30 cellular contexts compared by ENCODE assay signal in the genomic region with DNA sequence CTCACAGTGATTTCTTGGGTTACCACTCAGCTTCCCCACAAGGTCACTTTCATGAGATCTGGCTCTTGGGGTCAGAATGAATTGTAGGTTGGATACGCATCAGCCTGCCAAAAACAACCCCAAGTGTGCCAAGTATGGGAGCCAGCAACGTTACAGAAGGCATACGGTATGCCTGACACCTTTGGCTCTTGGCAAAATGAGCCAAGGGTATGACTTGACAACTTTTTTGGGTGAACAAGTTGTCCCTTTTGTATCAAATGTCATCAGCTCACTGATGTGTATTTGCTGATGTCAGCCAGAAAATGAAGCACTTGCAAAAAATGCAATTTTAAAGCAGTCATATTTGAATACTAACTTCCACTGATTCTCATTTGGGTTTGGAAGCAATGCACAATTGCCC.
DNase-seq lines count a peak whose midpoint lies in the region; ATAC-seq, FAIRE-seq and TF ChIP-seq lines count a peak whose summit lies in the region.
"Had no signal": no experiment of that assay in that cellular context is flagged by ENCODE, and none has a peak within 500 bp of the region (broad histone marks: within the 10 kb centered on the region; RNA-seq: fewer than 3 reads in every experiment).

No MANE protein-coding gene starts in this region.

- H3K9ac ChIP-seq in K562 (ENCODE audit: insufficient read depth in 1 of 2, low read depth in 2 of 2, low read length in 2 of 2): no peak overlapping the region
- H3K9ac ChIP-seq: SK-N-SH had no signal

- 0% methylated on average over 3 of the region's 3 CpGs for WGBS in K562 (ENCODE audit: insufficient coverage, low coverage, missing lambda C conversion rate)
- WGBS in sigmoid colon, 2 donors: 75 to 84% methylated on average over 3 of the region's 3 CpGs
- WGBS in tibial nerve, 2 donors: 24 to 26% methylated on average over 3 of the region's 3 CpGs

- H3K4me3 ChIP-seq in K562 (no peak overlapping the region), sigmoid colon (no peak overlapping the region), tibial nerve (no peak overlapping the region)
- H3K4me3 ChIP-seq: vagina had no signal

- H3K9me1 ChIP-seq in K562 (ENCODE audit: control insufficient read depth, insufficient read depth, low read length): no peaks in the 10 kb centered on the region

- no peak for TF ChIP-seq EP300 in K562 (IDR thresholded peaks at IDR 0.05; ENCODE audit: low read length)
- TF ChIP-seq EP300 in sigmoid colon (IDR thresholded peaks at IDR 0.05): no peak
- no peak for TF ChIP-seq EP300 in tibial nerve (IDR thresholded peaks at IDR 0.05)

- TF ChIP-seq POLR2A in K562 (conservative IDR thresholded peaks at IDR 0.05) (no peak), sigmoid colon (IDR thresholded peaks at IDR 0.05) (no peak), tibial nerve (IDR thresholded peaks at IDR 0.05) (no peak)

- no peak for ATAC-seq in K562
- no peak for ATAC-seq in HG03045 (IDR thresholded peaks at IDR 0.05; ENCODE audit: unreplicated experiment)
- ATAC-seq in GM19351 (IDR thresholded peaks at IDR 0.05; ENCODE audit: unreplicated experiment): no peak
- ATAC-seq: esophagus mucosa; PC-3; sciatic nerve; stimulated activated naive B cell treated with anti-CD40 and anti-IgM and Interleukin-4, amounts not matched to agents 10 μg/mL and 1 μg/mL and 100 μg/mL, for 72 hours had no signal

- intact Hi-C loops in K562 (cut with micrococcal nuclease) (no loop called here), sigmoid colon (cut with DNase I) (no loop called here)

- no peaks in the 10 kb centered on the region for H4K20me1 ChIP-seq in K562 (replicated peaks; ENCODE audit: control insufficient read depth, insufficient read depth, low read length)

- no TSS peak for BruUV-seq in K562 (replicated peaks; lab: Mats Ljungman, UMichigan)

- no peak for TF ChIP-seq RAD21 in K562 (CRISPR knock-in tag; conservative IDR thresholded peaks at IDR 0.05 in 1 of 2, IDR thresholded peaks at IDR 0.05 in 1 of 2)

- CTCF ChIA-PET in K562 (lab: Yijun Ruan, JAX; ENCODE audit: low intra/inter-chr PET ratio): no interaction called here

- H3K9me3 ChIP-seq in K562 (replicated peaks; ENCODE audit: control insufficient read depth, insufficient read depth, low read depth, low read length): no peaks in the 10 kb centered on the region
- no peaks in the 10 kb centered on the region for H3K9me3 ChIP-seq in sigmoid colon
- H3K9me3 ChIP-seq in tibial nerve: no peaks in the 10 kb centered on the region
- H3K9me3 ChIP-seq: SK-N-SH, vagina had no signal

- POLR2A ChIA-PET in K562 (lab: Yijun Ruan, JAX): no interaction called here

- H3K4me1 ChIP-seq in K562 (replicated peaks in 1 of 2; ENCODE audit: control insufficient read depth in 2 of 2, insufficient read depth in 2 of 2, low read length in 2 of 2): no peaks in the 10 kb centered on the region
- H3K4me1 ChIP-seq in sigmoid colon: peaks cover 0 to 35% (median 26%) of the 10 kb centered on the region in 4 donors
- peaks cover 0 to 6% (median 0%) of the 10 kb centered on the region in 4 donors for H3K4me1 ChIP-seq in tibial nerve
- H3K4me1 ChIP-seq: vagina had no signal

- no peak for TF ChIP-seq CTCF in AG09319 (IDR thresholded peaks at IDR 0.05; ENCODE audit: low read depth, low read length)
- TF ChIP-seq CTCF in K562 (IDR thresholded peaks at IDR 0.05 in 2 of 3, conservative IDR thresholded peaks at IDR 0.05 in 1 of 3; ENCODE audit: insufficient read depth in 2 of 3, low read depth in 1 of 3, low read length in 3 of 3): no peak
- no peak for TF ChIP-seq CTCF in sigmoid colon (IDR thresholded peaks at IDR 0.05)
- TF ChIP-seq CTCF in tibial nerve (IDR thresholded peaks at IDR 0.05): no peak

- in situ Hi-C loops in K562 (cut with MboI): no loop called here

- H3K4me2 ChIP-seq in K562 (ENCODE audit: insufficient read depth, low read length): no peak overlapping the region
- H3K4me2 ChIP-seq: SK-N-SH had no signal

- no peak for FAIRE-seq in K562 (lab: Jason Lieb, UNC)
- FAIRE-seq: H54, HTR-8/SVneo, islet of Langerhans had no signal

- peak; percentile 2 for DNase-seq in AG09319 (ENCODE audit: extremely low read depth, low read depth)
- no peak for DNase-seq in K562 (ENCODE audit: extremely low read depth in 1 of 4, low spot score in 3 of 4)
- DNase-seq in fibroblast of the conjunctiva (ENCODE audit: low read depth): peak; percentile 43
- no peak for DNase-seq in sigmoid colon
- DNase-seq in tibial nerve (ENCODE audit: low spot score in 2 of 2): no peak
- DNase-seq in kidney glomerular epithelial cell (lab: John Stamatoyannopoulos, UW): no peak
- DNase-seq: activated B cell treated with CpG ODN at 0.5 μM for 24 hours; activated CD4-positive, alpha-beta T cell treated with anti-CD3 and anti-CD28 coated beads, Interleukin-2, amount 10 ng/mL, durations not matched to agents 7 days and 5 days; activated effector memory CD4-positive, alpha-beta T cell treated with anti-CD3 and anti-CD28 coated beads, Interleukin-2, amount 50 U/mL, for 16 hours; activated naive CD8-positive, alpha-beta T cell treated with anti-CD3 and anti-CD28 coated beads, Interleukin-2, amount 10 ng/mL, durations not matched to agents 7 days and 5 days; CD4-positive, alpha-beta T cell; KG1; MM.1S; naive B cell; NCI-H1417 treated with DMSO at 0.1 percent for 48 hours; NCI-H2029 treated with DMSO at 0.1 percent for 48 hours; NCI-H526; NK-92 treated with Interleukin-12 subunit alpha and Interleukin-12 subunit beta, amount 100 ng/mL, for 24 hours; PC-3; posterior cingulate gyrus; SK-N-SH; stimulated activated naive B cell treated with anti-CD40 and anti-IgM and Interleukin-4, amounts not matched to agents 10 μg/mL and 1 μg/mL and 100 μg/mL, for 72 hours had no signal

- H2AFZ ChIP-seq in K562 (ENCODE audit: low read depth, low read length): no peak overlapping the region

- no peaks in the 10 kb centered on the region for H3K79me2 ChIP-seq in K562 (ENCODE audit: control insufficient read depth, insufficient read depth, low read length)

- H3K27ac ChIP-seq in K562 (ENCODE audit: extremely low read depth, low read depth, low read length) (no peak overlapping the region), sigmoid colon (peak overlapping the region in 3 of 4 donors; percentile 24 to 63 (median 42)), tibial nerve (no peak overlapping the region)
- H3K27ac ChIP-seq: vagina had no signal

- H3K36me3 ChIP-seq in K562 (ENCODE audit: control insufficient read depth, insufficient read depth, low read length) (no peaks in the 10 kb centered on the region), sigmoid colon (no peaks in the 10 kb centered on the region), tibial nerve (no peaks in the 10 kb centered on the region)
- H3K36me3 ChIP-seq: vagina had no signal

- H3K27me3 ChIP-seq in K562 (ENCODE audit: control insufficient read depth in 2 of 2, insufficient read depth in 2 of 2, low read length in 2 of 2): peaks cover 0 to under 1% of the 10 kb centered on the region in 2 experiments; a peak in 1 of 5 replicates
- H3K27me3 ChIP-seq in sigmoid colon: no peaks in the 10 kb centered on the region
- H3K27me3 ChIP-seq in tibial nerve: no peaks in the 10 kb centered on the region
- H3K27me3 ChIP-seq: vagina had no signal

TF ChIP-seq in K562, 482 proteins besides CTCF, POLR2A, EP300 and RAD21:
- TF ChIP-seq ZNF316 (IDR thresholded peaks at IDR 0.05): peak; percentile 60
- peak; percentile 20; the same call in 1 of the 2 replicates for TF ChIP-seq MAFF (IDR thresholded peaks at IDR 0.05; ENCODE audit: low read length)
- TF ChIP-seq OTX1 (CRISPR knock-in tag; IDR thresholded peaks at IDR 0.05): no peak
- TF ChIP-seq C11orf30 (IDR thresholded peaks at IDR 0.05; ENCODE audit: low read depth): peak; percentile 13; the same call in 1 of the 2 replicates
- TF ChIP-seq PTTG1 (tag; IDR thresholded peaks at IDR 0.05; ENCODE audit: low read depth): no peak
- TF ChIP-seq, protein P1, sequence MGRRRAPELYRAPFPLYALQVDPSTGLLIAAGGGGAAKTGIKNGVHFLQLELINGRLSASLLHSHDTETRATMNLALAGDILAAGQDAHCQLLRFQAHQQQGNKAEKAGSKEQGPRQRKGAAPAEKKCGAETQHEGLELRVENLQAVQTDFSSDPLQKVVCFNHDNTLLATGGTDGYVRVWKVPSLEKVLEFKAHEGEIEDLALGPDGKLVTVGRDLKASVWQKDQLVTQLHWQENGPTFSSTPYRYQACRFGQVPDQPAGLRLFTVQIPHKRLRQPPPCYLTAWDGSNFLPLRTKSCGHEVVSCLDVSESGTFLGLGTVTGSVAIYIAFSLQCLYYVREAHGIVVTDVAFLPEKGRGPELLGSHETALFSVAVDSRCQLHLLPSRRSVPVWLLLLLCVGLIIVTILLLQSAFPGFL (CRISPR knock-in tag; IDR thresholded peaks at IDR 0.05): no peak
- TF ChIP-seq SOX6 (IDR thresholded peaks at IDR 0.05): no peak
- TF ChIP-seq MAFK (IDR thresholded peaks at IDR 0.05; ENCODE audit: low read length): peak; percentile 7; the same call in 1 of the 2 replicates
- TF ChIP-seq COPS2 (conservative IDR thresholded peaks at IDR 0.05): no peak
- TF ChIP-seq NUFIP1 (IDR thresholded peaks at IDR 0.05; ENCODE audit: partially characterized antibody): no peak
- TF ChIP-seq MAFG (tag; conservative IDR thresholded peaks at IDR 0.05): 0 out of 2 replicates have a peak, but pooled peaks have one; percentile 26
- TF ChIP-seq U2AF1 (optimal IDR thresholded peaks at IDR 0.05; ENCODE audit: low read depth, low read length): no peak
- TF ChIP-seq SMAD2 (IDR thresholded peaks at IDR 0.05; ENCODE audit: low read depth, low read length): no peak

Comparison
In these comparisons a context has a peak if more than half of its experiments do, and no peak if none do; other contexts are left out.
1. DNase-seq: peak in AG09319 (single experiment) and fibroblast of the conjunctiva (single experiment); none in K562 (0 of 4), sigmoid colon (single experiment), tibial nerve (0 of 2) and kidney glomerular epithelial cell (single experiment).
2. H3K27ac ChIP-seq: peak in sigmoid colon (3 of 4); none in K562 (single experiment) and tibial nerve (0 of 4).